Comparison of ENCODE assay signal across 9 cellular contexts in genomic region chr12:45669093-45669492, GRCh38.
DNase-seq lines count a peak whose midpoint lies in the region; ATAC-seq and TF ChIP-seq lines count a peak whose summit lies in the region.
"Had no signal": no experiment of that assay in that cellular context is flagged by ENCODE, and none has a peak within 500 bp of the region (broad histone marks: within the 10 kb centered on the region; RNA-seq: fewer than 3 reads in every experiment).

No MANE protein-coding gene starts in this region.

- ATAC-seq in GM19395 (IDR thresholded peaks at IDR 0.05; ENCODE audit: unreplicated experiment) (peak; percentile 92), HG03159 (IDR thresholded peaks at IDR 0.05; ENCODE audit: unreplicated experiment) (peak; percentile 90), gastrocnemius medialis (no peak)
- ATAC-seq in activated T-helper 17 cell treated with anti-CD3 and anti-CD28 coated beads, Interleukin-2, amount 50 U/mL, for 72 hours (replicated peaks) = peak; percentile 88

- peaks cover 3% of the 10 kb centered on the region for H3K9me3 Mint-ChIP-seq in activated T-helper 17 cell treated with anti-CD3 and anti-CD28 coated beads, Interleukin-2, amount 50 U/mL, for 72 hours

- peaks cover 19% of the 10 kb centered on the region for H3K4me1 Mint-ChIP-seq in activated T-helper 17 cell treated with anti-CD3 and anti-CD28 coated beads, Interleukin-2, amount 50 U/mL, for 72 hours

- no peaks in the 10 kb centered on the region for H4K20me1 ChIP-seq in BLaER1

- TF ChIP-seq POLR2A in gastrocnemius medialis (IDR thresholded peaks at IDR 0.05) = no peak

- no peak overlapping the region for H3K4me3 ChIP-seq in BLaER1
- H3K4me3 ChIP-seq in gastrocnemius medialis = no peak overlapping the region

- no peaks in the 10 kb centered on the region for H3K27me3 ChIP-seq in BLaER1
- no peaks in the 10 kb centered on the region for H3K27me3 ChIP-seq in gastrocnemius medialis

- H3K4me2 ChIP-seq in BLaER1 = peak overlapping the region; percentile 51

- H3K9me3 ChIP-seq in BLaER1 (no peaks in the 10 kb centered on the region), gastrocnemius medialis (no peaks in the 10 kb centered on the region)

- no peaks in the 10 kb centered on the region for H3K27me3 Mint-ChIP-seq in activated T-helper 17 cell treated with anti-CD3 and anti-CD28 coated beads, Interleukin-2, amount 50 U/mL, for 72 hours

- peak overlapping the region; percentile 28 for H3K27ac Mint-ChIP-seq in activated T-helper 17 cell treated with anti-CD3 and anti-CD28 coated beads, Interleukin-2, amount 50 U/mL, for 72 hours

- in situ Hi-C loops in gastrocnemius medialis (cut with MboI; ENCODE audit: low sequenced_read_pairs in 4 of 4) = no loop called here

- no peak for TF ChIP-seq CTCF in gastrocnemius medialis (IDR thresholded peaks at IDR 0.05 in 4 of 5, conservative IDR thresholded peaks at IDR 0.05 in 1 of 5)

- no peak for DNase-seq in hippocampal formation (lab: John Stamatoyannopoulos, UW)
- DNase-seq in posterior vena cava (ENCODE audit: low spot score) = no peak
- no peak for DNase-seq in putamen (ENCODE audit: low spot score)
- DNase-seq in gastrocnemius medialis = no peak
- DNase-seq: foreskin melanocyte had no signal

- H3K4me1 ChIP-seq in BLaER1 (peaks cover 28% of the 10 kb centered on the region), gastrocnemius medialis (peaks cover 24% of the 10 kb centered on the region in 2 donors)

- intact Hi-C loops in posterior vena cava (cut with DNase I) (loop anchor here in 1 of 2 donors (2.0 kb wide), 1 partner anchor 30 kb away; no protein-coding TSS in a partner anchor), gastrocnemius medialis (cut with DNase I; ENCODE audit: low total_unique reads) (no loop called here)

- no peaks in the 10 kb centered on the region for H3K36me3 Mint-ChIP-seq in activated T-helper 17 cell treated with anti-CD3 and anti-CD28 coated beads, Interleukin-2, amount 50 U/mL, for 72 hours (ENCODE audit: low read depth)

- H3K9ac ChIP-seq in BLaER1 = no peak overlapping the region

- H3K27ac ChIP-seq in BLaER1 = no peak overlapping the region
- H3K27ac ChIP-seq in gastrocnemius medialis = no peak overlapping the region

- peak overlapping the region; percentile 70 for H3K4me3 Mint-ChIP-seq in activated T-helper 17 cell treated with anti-CD3 and anti-CD28 coated beads, Interleukin-2, amount 50 U/mL, for 72 hours

- H3K36me3 ChIP-seq in BLaER1 (no peaks in the 10 kb centered on the region), gastrocnemius medialis (no peaks in the 10 kb centered on the region)

Comparison
In these comparisons a context has a peak if more than half of its experiments do, and no peak if none do; other contexts are left out.
1. ATAC-seq: peak in GM19395 (single experiment), HG03159 (single experiment) and activated T-helper 17 cell treated with anti-CD3 and anti-CD28 coated beads, Interleukin-2, amount 50 U/mL, for 72 hours (single experiment); none in gastrocnemius medialis (0 of 2).